1 cellular context compared by ENCODE assay signal in the genomic region with DNA sequence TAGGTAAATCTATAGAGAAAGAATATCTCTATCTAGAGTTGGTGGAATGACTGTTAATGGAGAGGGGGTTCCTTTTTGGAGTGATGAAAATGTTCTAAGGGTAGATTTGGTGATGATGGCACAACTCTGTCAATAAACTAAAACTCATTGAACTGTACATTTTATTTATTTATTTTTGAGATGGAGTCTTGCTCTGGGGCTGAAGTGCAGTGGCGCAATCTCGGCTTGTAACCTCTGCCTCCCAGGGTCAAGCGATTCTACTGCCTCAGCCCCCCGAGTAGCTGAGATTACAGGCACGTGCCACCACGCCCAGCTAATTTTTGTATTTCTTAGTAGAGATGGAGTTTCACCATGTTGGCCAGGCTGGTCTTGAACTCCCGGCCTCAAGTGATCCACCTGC. TPM values are rescaled to one million over a fixed set of nuclear protein-coding genes. Genes with fewer than 3 reads are reported as not detected.
"Had no signal": no experiment of that assay in that cellular context is flagged by ENCODE, and none has a peak within 500 bp of the region (broad histone marks: within the 10 kb centered on the region; RNA-seq: fewer than 3 reads in every experiment).

No MANE protein-coding gene starts in this region.

RNA-seq across cellular contexts. Expression of gene PPARG, which starts 3.1 kb away (rescaled TPM):
- total RNA-seq: OCI-LY7 had no signal
